8 cellular contexts compared by ENCODE assay signal in genomic region chr9:37422289-37423104, GRCh38. TPM values are rescaled to one million over a fixed set of nuclear protein-coding genes. Genes with fewer than 3 reads are reported as not detected.
DNase-seq lines count a peak whose midpoint lies in the region; ATAC-seq, FAIRE-seq and TF ChIP-seq lines count a peak whose summit lies in the region.

Gene GRHPR (plus strand): TSS chr9:37422696. CDS start chr9:37422751, 55 bp downstream.

- peaks cover 64% of the 10 kb centered on the region for H3K4me1 ChIP-seq in BLaER1
- peaks cover 0 to 71% (median 36%) of the 10 kb centered on the region in 4 donors for H3K4me1 ChIP-seq in right lobe of liver

- intact Hi-C loops in right lobe of liver (cut with DNase I): no loop called here

- peak; percentile 95 for ATAC-seq in HG03442 (IDR thresholded peaks at IDR 0.05; ENCODE audit: unreplicated experiment)
- peak; percentile 76 to 86 (median 78) for ATAC-seq in right lobe of liver

- H3K27me3 ChIP-seq in BLaER1: no peaks in the 10 kb centered on the region
- no peaks in the 10 kb centered on the region for H3K27me3 ChIP-seq in right lobe of liver

- DNase-seq in GM19239 (ENCODE audit: insufficient read length, low spot score) (peak; percentile 90), NCI-H526 treated with DMSO at 0.1 percent for 48 hours (lab: John Stamatoyannopoulos, UW) (peak; percentile 77), dermis blood vessel endothelial cell (peak; percentile 83), right lobe of liver (peak; percentile 96 to 98 (median 98))
- peak; percentile 86 to 89 for DNase-seq in activated CD4-positive, alpha-beta T cell treated with anti-CD3 and anti-CD28 coated beads, Interleukin-2, amount 50 U/mL, for 24 hours (ENCODE audit: low read depth in 1 of 2, low spot score in 1 of 2)
- DNase-seq in stimulated activated CD4-positive, alpha-beta T cell treated with anti-CD3 and anti-CD28 coated beads, Interleukin-4, amount 100 ng/mL, for 48 hours (ENCODE audit: low read depth in 2 of 2): peak; percentile 89 to 91

- H3K9me3 ChIP-seq in BLaER1: no peaks in the 10 kb centered on the region
- no peaks in the 10 kb centered on the region for H3K9me3 ChIP-seq in right lobe of liver

- peak within 1 kb of the TSS; percentile 86 for H3K27ac ChIP-seq in BLaER1
- peak within 1 kb of the TSS; percentile 89 to 96 (median 91) for H3K27ac ChIP-seq in right lobe of liver

- H3K36me3 ChIP-seq in BLaER1 (peaks cover 34% of the 10 kb centered on the region), right lobe of liver (peaks cover 0 to 20% (median 9%) of the 10 kb centered on the region in 4 donors)

- no peak for TF ChIP-seq CTCF in right lobe of liver (IDR thresholded peaks at IDR 0.05)

- H3K4me3 ChIP-seq in BLaER1 (peak within 1 kb of the TSS; percentile 86), right lobe of liver (peak within 1 kb of the TSS; percentile 80 to 94 (median 93))

- TF ChIP-seq POLR2A in right lobe of liver (IDR thresholded peaks at IDR 0.05): peak; percentile 98

- H3K4me2 ChIP-seq in BLaER1: peak within 1 kb of the TSS; percentile 88

- H4K20me1 ChIP-seq in BLaER1: peaks cover 35% of the 10 kb centered on the region

- under 1% methylated on average over 19 of the region's 56 CpGs for WGBS in right lobe of liver (ENCODE audit: insufficient coverage, low coverage, low lambda C conversion rate, missing lambda C conversion rate)

- peak within 1 kb of the TSS; percentile 90 for H3K9ac ChIP-seq in BLaER1

- FAIRE-seq in GM19239 (lab: Jason Lieb, UNC): peak; percentile 87

RNA-seq across cellular contexts. Expression of gene GRHPR, which starts in this region (rescaled TPM):
- 113 and 174 TPM in 2 replicates for total RNA-seq in dermis blood vessel endothelial cell
- total RNA-seq in right lobe of liver: 100 to 1,000 TPM; 159 to 424 (median 359) TPM

Comparison
In these comparisons a context has a peak if more than half of its experiments do, and no peak if none do; other contexts are left out.
1. Peak in every context shown above with its lines: DNase-seq, ATAC-seq, H3K4me3 ChIP-seq and H3K27ac ChIP-seq.